In genomic region chr16:2720063-2720455, GRCh38 we compare ENCODE assay signal across 8 cellular contexts. TPM values are rescaled to one million over a fixed set of nuclear protein-coding genes. Genes with fewer than 3 reads are reported as not detected.
DNase-seq lines count a peak whose midpoint lies in the region; ATAC-seq and TF ChIP-seq lines count a peak whose summit lies in the region.

Gene PRSS27 (minus strand): TSS chr16:2720224. CDS start chr16:2720160, 64 bp downstream.

- H3K9me3 Mint-ChIP-seq in CD8-positive, alpha-beta memory T cell: no peaks in the 10 kb centered on the region

- H3K36me3 ChIP-seq in CD8-positive, alpha-beta memory T cell (ENCODE audit: insufficient read depth, low read length): no peaks in the 10 kb centered on the region
- H3K36me3 ChIP-seq in PC-9 (ENCODE audit: low read depth): no peaks in the 10 kb centered on the region
- no peaks in the 10 kb centered on the region for H3K36me3 ChIP-seq in ovary

- H3K4me1 Mint-ChIP-seq in CD8-positive, alpha-beta memory T cell: peaks cover 0 to 3% (median 1%) of the 10 kb centered on the region in 3 donors

- WGBS in ovary, 3 donors: 79 to 85% (median 85%) methylated on average over 27 of the region's 27 CpGs

- peaks cover 45% of the 10 kb centered on the region for H3F3A ChIP-seq in PC-9 (ENCODE audit: insufficient read depth, low read depth)

- no peak within 1 kb of the TSS for H3K27ac ChIP-seq in CD8-positive, alpha-beta memory T cell (ENCODE audit: low read depth, low read length)
- H3K27ac ChIP-seq in PC-9: peak within 1 kb of the TSS; percentile 72
- H3K27ac ChIP-seq in ovary: no peak within 1 kb of the TSS

- DNase-seq in CD8-positive, alpha-beta memory T cell: no peak
- peak; percentile 57 to 59 for DNase-seq in PC-9
- no peak for DNase-seq in epithelial cell of proximal tubule (ENCODE audit: low read depth)
- peak in 1 of 5 donors; percentile 44 for DNase-seq in ovary
- DNase-seq in Ammon's horn (ENCODE audit: low spot score): no peak
- DNase-seq in NCI-H1417 (lab: John Stamatoyannopoulos, UW): no peak
- DNase-seq in iPS-NIHi7 (ENCODE audit: extremely low spot score): no peak

- ATAC-seq in GM21447 (IDR thresholded peaks at IDR 0.05; ENCODE audit: unreplicated experiment): no peak

- H4K20me1 ChIP-seq in PC-9 (ENCODE audit: insufficient read depth): peaks cover 6% of the 10 kb centered on the region; the same call in 1 of the 2 replicates

- no peaks in the 10 kb centered on the region for H3K27me3 ChIP-seq in CD8-positive, alpha-beta memory T cell (ENCODE audit: insufficient read depth, low read length, poor library complexity, severe bottlenecking)
- H3K27me3 ChIP-seq in PC-9 (ENCODE audit: insufficient read depth, low read depth): no peaks in the 10 kb centered on the region
- no peaks in the 10 kb centered on the region for H3K27me3 ChIP-seq in ovary

- BruUV-seq in PC-9 (replicated peaks; lab: Mats Ljungman, UMichigan): no TSS peak

- H3K4me3 Mint-ChIP-seq in CD8-positive, alpha-beta memory T cell: peak within 1 kb of the TSS; percentile 60 to 89 (median 72)

- TF ChIP-seq POLR2A in ovary (IDR thresholded peaks at IDR 0.05): no peak

- TF ChIP-seq EP300 in ovary (IDR thresholded peaks at IDR 0.05): no peak

- H3K9me3 ChIP-seq in CD8-positive, alpha-beta memory T cell (ENCODE audit: low read length): no peaks in the 10 kb centered on the region
- H3K9me3 ChIP-seq in PC-9 (ENCODE audit: insufficient read depth, low read depth) (no peaks in the 10 kb centered on the region), ovary (no peaks in the 10 kb centered on the region)

- peaks cover 1 to 8% of the 10 kb centered on the region in 2 donors for H3K27me3 Mint-ChIP-seq in CD8-positive, alpha-beta memory T cell

- TF ChIP-seq CTCF in PC-9 (conservative IDR thresholded peaks at IDR 0.05) (no peak), epithelial cell of proximal tubule (conservative IDR thresholded peaks at IDR 0.05; ENCODE audit: low read depth, low read length) (no peak), ovary (IDR thresholded peaks at IDR 0.05) (no peak)

- H3K27ac Mint-ChIP-seq in CD8-positive, alpha-beta memory T cell: peak within 1 kb of the TSS in 3 of 8 donors; percentile 23 to 50 (median 39)

- H3K4me2 ChIP-seq in PC-9: peak within 1 kb of the TSS; percentile 94

- POLR2A ChIA-PET in CD8-positive, alpha-beta memory T cell (lab: Charles Lee): interaction anchor here (0.5 to 0.9 kb wide), 2 partner anchors 20 to 33 kb away, joined by 4 to 6 read pairs; partner anchors contain the start of gene SRRM2
- POLR2A ChIA-PET in PC-9 (lab: Charles Lee; ENCODE audit: unreplicated experiment): interaction anchor here (0.8 kb wide), 1 partner anchor 38 kb away, joined by 3 read pairs; the partner anchor contains the start of gene KCTD5

- no peaks in the 10 kb centered on the region for H3K9me2 ChIP-seq in PC-9 (ENCODE audit: insufficient read depth)

- intact Hi-C loops in PC-9 (cut with micrococcal nuclease; ENCODE audit: unreplicated experiment) (loop anchor here (2.0 to 5.0 kb wide), 3 partner anchors 47 to 387 kb away; no protein-coding TSS in a partner anchor), ovary (cut with DNase I) (no loop called here)

- no peak within 1 kb of the TSS for H3K4me3 ChIP-seq in CD8-positive, alpha-beta memory T cell (ENCODE audit: low read length)
- peak within 1 kb of the TSS; percentile 64 for H3K4me3 ChIP-seq in PC-9
- peak within 1 kb of the TSS; percentile 75 for H3K4me3 ChIP-seq in epithelial cell of proximal tubule (ENCODE audit: low read depth, low read length)
- H3K4me3 ChIP-seq in ovary: peak within 1 kb of the TSS; percentile 54

- H3K79me2 ChIP-seq in PC-9 (ENCODE audit: low read depth): 0 out of 2 replicates have a peak, but pooled peaks cover 4% of the 10 kb centered on the region

- H2AFZ ChIP-seq in PC-9: peak within 1 kb of the TSS; percentile 87

- no peaks in the 10 kb centered on the region for H3K36me3 Mint-ChIP-seq in CD8-positive, alpha-beta memory T cell

- peaks cover 4% of the 10 kb centered on the region for H3K4me1 ChIP-seq in CD8-positive, alpha-beta memory T cell (ENCODE audit: insufficient read depth, low read length)
- H3K4me1 ChIP-seq in PC-9 (replicated peaks; ENCODE audit: insufficient read depth) (peaks cover 34% of the 10 kb centered on the region), ovary (ENCODE audit: insufficient read depth) (peaks cover 1% of the 10 kb centered on the region)

- CTCF ChIA-PET in CD8-positive, alpha-beta memory T cell (lab: Charles Lee): interaction anchor here (0.9 kb wide), 1 partner anchor 149 kb away, joined by 4 read pairs; no protein-coding TSS in a partner anchor
- CTCF ChIA-PET in PC-9 (lab: Charles Lee): interaction anchor here (1.1 kb wide), 1 partner anchor 70 kb away, joined by 11 read pairs; no protein-coding TSS in a partner anchor

RNA-seq across cellular contexts. Expression of gene PRSS27, which starts in this region (rescaled TPM):
- 1 to 10 TPM; 1.3 to 1.6 TPM for total RNA-seq in CD8-positive, alpha-beta memory T cell
- not detected for polyA plus RNA-seq in CD8-positive, alpha-beta memory T cell
- total RNA-seq in PC-9 (2021) (14.8 and 21.2 TPM in 2 replicates), epithelial cell of proximal tubule (0.29 and 0.92 TPM in 2 replicates), ovary (1 to 10 TPM in 3 of 7 donors, under 1 TPM in 4; 0.46 to 1.3 (median 0.92) TPM)
- 1 to 10 TPM in 1 of 2 donors, not detected in 1; 1.3 TPM for polyA plus RNA-seq in ovary

Comparison
In these comparisons a context has a peak if more than half of its experiments do, and no peak if none do; other contexts are left out.
1. DNase-seq: peak in PC-9 (2 of 2); none in CD8-positive, alpha-beta memory T cell (0 of 5), epithelial cell of proximal tubule (single experiment), Ammon's horn (single experiment), NCI-H1417 (0 of 3) and iPS-NIHi7 (single experiment).